30 cellular contexts compared by ENCODE assay signal in the genomic region with DNA sequence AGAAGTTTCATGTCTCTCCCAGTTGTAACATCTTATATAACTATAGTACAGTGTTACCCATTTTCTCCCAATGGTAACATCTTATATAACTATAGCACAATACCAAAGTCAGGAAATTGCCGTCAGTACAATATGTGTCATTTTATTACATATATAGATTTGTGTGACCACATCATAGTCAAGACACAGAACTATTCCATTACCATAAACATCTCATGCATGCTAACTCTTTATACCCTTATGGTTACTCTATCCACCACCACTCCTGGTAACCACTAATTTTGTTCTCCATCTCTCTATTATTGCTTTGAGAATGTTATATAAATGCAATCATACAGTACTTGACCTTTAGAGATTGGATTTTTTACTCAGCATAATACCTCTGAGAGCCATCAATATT.
"Had no signal": no experiment of that assay in that cellular context is flagged by ENCODE, and none has a peak within 500 bp of the region (broad histone marks: within the 10 kb centered on the region; RNA-seq: fewer than 3 reads in every experiment).

No MANE protein-coding gene starts in this region.

- H3K27me3 Mint-ChIP-seq: activated naive CD4-positive, alpha-beta T cell treated with anti-CD3 and anti-CD28 coated beads, Interleukin-2, amount 50 U/mL, for 24 hours; central memory CD8-positive, alpha-beta T cell; dendritic cell treated with granulocyte-macrophage colony-stimulating factor and Interleukin-4, amounts not matched to agents 40 ng/mL and 50 ng/mL, for 4 days; naive thymus-derived CD4-positive, alpha-beta T cell; progenitor cell of endocrine pancreas had no signal

- ATAC-seq: activated CD4-positive, CD25-positive, alpha-beta regulatory T cell treated with anti-CD3 and anti-CD28 coated beads, Interleukin-2, amount 50 U/mL, for 24 hours; activated T-cell treated with anti-CD3 and anti-CD28 coated beads, Interleukin-2, amount 50 U/mL, for 4 hours; esophagus mucosa; left colon; naive thymus-derived CD4-positive, alpha-beta T cell; right lobe of liver had no signal

- H3K27ac Mint-ChIP-seq: activated naive CD4-positive, alpha-beta T cell treated with anti-CD3 and anti-CD28 coated beads, Interleukin-2, amount 50 U/mL, for 24 hours; activated T-helper 2 cell treated with anti-CD3 and anti-CD28 coated beads, Interferon-gamma antibody, Interleukin-2, Interleukin-4, amounts not matched to agents 10 μg/mL and 5 μg/mL and 100 μg/mL, durations not matched to agents 14 hours and 24 hours and 36 hours; dendritic cell treated with granulocyte-macrophage colony-stimulating factor and Interleukin-4, amounts not matched to agents 40 ng/mL and 50 ng/mL, for 4 days; endodermal cell; immature natural killer cell; mesothelial cell of epicardium; progenitor cell of endocrine pancreas had no signal

- H3K4me3 Mint-ChIP-seq: activated naive CD4-positive, alpha-beta T cell treated with anti-CD3 and anti-CD28 coated beads, Interleukin-2, amount 50 U/mL, for 24 hours; activated T-cell treated with anti-CD3 and anti-CD28 coated beads, Interleukin-2, amount 50 U/mL, for 4 hours; central memory CD8-positive, alpha-beta T cell; dendritic cell treated with granulocyte-macrophage colony-stimulating factor and Interleukin-4, amounts not matched to agents 40 ng/mL and 50 ng/mL, for 4 days; endodermal cell; immature natural killer cell; mesothelial cell of epicardium had no signal

- H3K9me3 Mint-ChIP-seq: activated naive CD4-positive, alpha-beta T cell treated with anti-CD3 and anti-CD28 coated beads, Interleukin-2, amount 50 U/mL, for 24 hours; activated T-cell treated with anti-CD3 and anti-CD28 coated beads, Interleukin-2, amount 50 U/mL, for 4 hours; activated T-helper 2 cell treated with anti-CD3 and anti-CD28 coated beads, Interferon-gamma antibody, Interleukin-2, Interleukin-4, amounts not matched to agents 10 μg/mL and 5 μg/mL and 100 μg/mL, durations not matched to agents 14 hours and 24 hours and 36 hours; central memory CD8-positive, alpha-beta T cell; dendritic cell treated with granulocyte-macrophage colony-stimulating factor and Interleukin-4, amounts not matched to agents 40 ng/mL and 50 ng/mL, for 4 days; immature natural killer cell had no signal

- H3K4me1 Mint-ChIP-seq: central memory CD8-positive, alpha-beta T cell; immature natural killer cell had no signal

- DNase-seq: activated CD4-positive, alpha-beta T cell treated with anti-CD3 and anti-CD28 coated beads for 48 hours; activated CD4-positive, alpha-beta T cell treated with anti-CD3 and anti-CD28 coated beads, Interleukin-2, amount 50 U/mL, for 48 hours; activated CD8-positive, alpha-beta memory T cell treated with anti-CD3 and anti-CD28 coated beads, Interleukin-2, amount 50 U/mL, for 48 hours; activated T-cell treated with anti-CD3 and anti-CD28 coated beads, Interleukin-2, amount 50 U/mL, for 4 hours; anterior cingulate cortex; endodermal cell; foreskin fibroblast; head of caudate nucleus; hypothalamus; immature natural killer cell; kidney; left colon; naive thymus-derived CD4-positive, alpha-beta T cell; ovary; right lobe of liver; stimulated activated CD4-positive, alpha-beta T cell treated with anti-CD3 and anti-CD28 coated beads, Interleukin-12 subunit alpha, Interleukin-12 subunit beta, amount 100 ng/mL, for 4 hours; stimulated activated CD4-positive, alpha-beta T cell treated with anti-CD3 and anti-CD28 coated beads, Interleukin-4, amount 100 ng/mL, for 1 hour; stomach; T-helper 9 cell; thyroid gland; upper lobe of left lung; WERI-Rb-1 had no signal
